17 cellular contexts compared by ENCODE assay signal in the genomic region with DNA sequence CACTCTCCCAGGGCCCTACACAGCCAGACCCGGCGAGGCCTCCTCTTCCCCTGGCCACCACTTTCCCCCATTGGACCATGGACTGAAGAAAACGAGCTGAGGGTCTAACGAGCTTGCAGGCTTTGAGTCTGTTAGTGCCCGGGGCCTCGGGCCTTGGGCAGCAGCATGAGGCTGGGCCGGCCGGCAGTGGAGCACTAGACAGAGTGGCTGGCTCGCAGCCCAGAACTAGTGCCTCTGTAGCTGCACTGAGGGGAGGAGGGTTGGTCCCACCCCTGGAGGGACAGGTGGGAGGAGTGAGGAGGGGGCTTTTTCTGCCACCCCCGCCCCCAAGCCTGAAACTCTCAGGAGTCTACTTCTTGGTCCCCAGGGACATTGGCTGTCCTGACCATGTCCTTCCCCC. TPM values are rescaled to one million over a fixed set of nuclear protein-coding genes. Genes with fewer than 3 reads are reported as not detected.
A peak's percentile ranks its signal among the peaks of the same experiment; 100 is the strongest.
DNase-seq lines count a peak whose midpoint lies in the region; ATAC-seq and TF ChIP-seq lines count a peak whose summit lies in the region.
"Had no signal": no experiment of that assay in that cellular context is flagged by ENCODE, and none has a peak within 500 bp of the region (broad histone marks: within the 10 kb centered on the region; RNA-seq: fewer than 3 reads in every experiment).

No MANE protein-coding gene starts in this region.

- H3K9me3 Mint-ChIP-seq in T-cell, result no peaks in the 10 kb centered on the region
- H3K9me3 Mint-ChIP-seq: activated B cell treated with CpG ODN at 0.5 μM for 24 hours; activated naive CD4-positive, alpha-beta T cell treated with anti-CD3 and anti-CD28 coated beads for 36 hours had no signal

- ATAC-seq in GM18861 (IDR thresholded peaks at IDR 0.05; ENCODE audit: unreplicated experiment) (no peak), T-cell (replicated peaks in 1 of 4) (no peak), HG03571 (IDR thresholded peaks at IDR 0.05; ENCODE audit: unreplicated experiment) (no peak)
- ATAC-seq: foreskin keratinocyte, HCT116, mucosa of descending colon had no signal

- peaks cover 6 to 26% of the 10 kb centered on the region in 2 donors for H3K27me3 Mint-ChIP-seq in T-cell

- POLR2A ChIA-PET in T-cell (lab: Charles Lee), result no interaction called here

- H3K27ac Mint-ChIP-seq in T-cell, result no peak overlapping the region
- H3K27ac Mint-ChIP-seq: activated B cell treated with CpG ODN at 0.5 μM for 24 hours; activated naive CD4-positive, alpha-beta T cell treated with anti-CD3 and anti-CD28 coated beads for 36 hours; B cell had no signal

- H3K4me1 Mint-ChIP-seq in T-cell, result peaks cover under 1 to 4% (median 4%) of the 10 kb centered on the region in 3 donors

- H3K36me3 Mint-ChIP-seq in T-cell, result no peaks in the 10 kb centered on the region

- DNase-seq in DMS79 (lab: John Stamatoyannopoulos, UW), result peak; percentile 39
- peak; percentile 37 for DNase-seq in NCI-H1694 (lab: John Stamatoyannopoulos, UW)
- DNase-seq in choroid plexus epithelial cell (ENCODE audit: low read depth), result peak; percentile 33
- peak; percentile 30 for DNase-seq in medulla oblongata (ENCODE audit: extremely low spot score)
- DNase-seq in T-cell, result no peak
- no peak for DNase-seq in COLO829 (ENCODE audit: low spot score)
- DNase-seq: activated B cell treated with CpG ODN at 0.5 μM for 24 hours; activated naive CD4-positive, alpha-beta T cell treated with anti-CD3 and anti-CD28 coated beads for 36 hours; DND-41; foreskin keratinocyte; mucosa of descending colon; spleen had no signal

- CTCF ChIA-PET in T-cell (lab: Charles Lee), result no interaction called here

- no peak overlapping the region for H3K4me3 ChIP-seq in choroid plexus epithelial cell (ENCODE audit: low read depth, low read length)
- H3K4me3 ChIP-seq: mucosa of descending colon, pancreas, spleen had no signal

- H3K4me3 Mint-ChIP-seq in T-cell, result no peak overlapping the region
- H3K4me3 Mint-ChIP-seq: activated B cell treated with CpG ODN at 0.5 μM for 24 hours; activated naive CD4-positive, alpha-beta T cell treated with anti-CD3 and anti-CD28 coated beads for 36 hours; B cell had no signal

- no peak for TF ChIP-seq CTCF in choroid plexus epithelial cell (conservative IDR thresholded peaks at IDR 0.05; ENCODE audit: low read depth, low read length)

RNA-seq across cellular contexts. Expression of gene SLC6A12, which starts 38.7 kb away (rescaled TPM):
- under 1 TPM in 1 of 5 donors, not detected in 4; 0.85 TPM for total RNA-seq in T-cell
- total RNA-seq: activated B cell treated with CpG ODN at 0.5 μM for 24 hours, B cell, foreskin keratinocyte had no signal

Comparison
In these comparisons a context has a peak if more than half of its experiments do, and no peak if none do; other contexts are left out.
1. DNase-seq: peak in DMS79 (single experiment), NCI-H1694 (single experiment), choroid plexus epithelial cell (single experiment) and medulla oblongata (single experiment); none in T-cell (0 of 34) and COLO829 (single experiment).